Comparison of ENCODE assay signal across 2 cellular contexts in the genomic region with DNA sequence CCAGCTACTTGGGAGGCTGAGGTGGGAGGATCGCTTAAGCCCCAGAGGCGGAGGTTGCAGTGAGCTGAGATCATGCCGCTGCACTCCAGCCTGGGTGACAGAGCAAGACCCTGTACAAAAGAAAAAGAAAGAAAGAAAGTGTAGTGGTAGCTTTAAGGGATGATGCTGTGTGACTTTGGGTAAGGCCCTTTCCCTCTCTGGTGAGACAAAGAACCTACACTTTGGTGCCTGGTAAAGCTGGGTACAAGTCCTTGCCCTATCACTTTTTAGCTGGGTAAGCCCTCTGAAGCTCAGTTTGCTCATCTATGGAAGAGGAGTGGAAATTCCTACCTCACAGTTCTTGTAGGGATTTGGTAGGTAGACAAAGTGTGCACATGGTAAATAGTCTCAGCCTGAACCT.
A peak's percentile ranks its signal among the peaks of the same experiment; 100 is the strongest.
TF ChIP-seq lines count a peak whose summit lies in the region.

No MANE protein-coding gene starts in this region.

TF ChIP-seq in A549, 52 proteins besides CTCF, POLR2A, EP300 and RAD21:
- TF ChIP-seq ZFP36 (IDR thresholded peaks at IDR 0.05; ENCODE audit: borderline replicate concordance, partially characterized antibody) = peak; percentile 9
- TF ChIP-seq, protein P1, sequence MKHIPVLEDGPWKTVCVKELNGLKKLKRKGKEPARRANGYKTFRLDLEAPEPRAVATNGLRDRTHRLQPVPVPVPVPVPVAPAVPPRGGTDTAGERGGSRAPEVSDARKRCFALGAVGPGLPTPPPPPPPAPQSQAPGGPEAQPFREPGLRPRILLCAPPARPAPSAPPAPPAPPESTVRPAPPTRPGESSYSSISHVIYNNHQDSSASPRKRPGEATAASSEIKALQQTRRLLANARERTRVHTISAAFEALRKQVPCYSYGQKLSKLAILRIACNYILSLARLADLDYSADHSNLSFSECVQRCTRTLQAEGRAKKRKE (CRISPR knock-in tag; IDR thresholded peaks at IDR 0.05; ENCODE audit: low read depth) = no peak

TF ChIP-seq in K562, 482 proteins besides CTCF, POLR2A, EP300 and RAD21:
- TF ChIP-seq ZFP36 (IDR thresholded peaks at IDR 0.05; ENCODE audit: low read depth, low read length, partially characterized antibody) = peak; percentile 44
- peak; percentile 56; the same call in 1 of the 2 replicates for TF ChIP-seq BCOR (IDR thresholded peaks at IDR 0.05)
- TF ChIP-seq KDM1A (IDR thresholded peaks at IDR 0.05) = 0 out of 4 replicates have a peak, but pooled peaks have one; percentile 20 to 25
- TF ChIP-seq RBM25 (IDR thresholded peaks at IDR 0.05; ENCODE audit: low read depth, low read length, severe bottlenecking) = peak; percentile 80
- no peak for TF ChIP-seq NR2F6 (CRISPR knock-in tag; IDR thresholded peaks at IDR 0.05)
TF ChIP-seq in K562: peak in this region for 4.
